22 cellular contexts compared by ENCODE assay signal in the genomic region with DNA sequence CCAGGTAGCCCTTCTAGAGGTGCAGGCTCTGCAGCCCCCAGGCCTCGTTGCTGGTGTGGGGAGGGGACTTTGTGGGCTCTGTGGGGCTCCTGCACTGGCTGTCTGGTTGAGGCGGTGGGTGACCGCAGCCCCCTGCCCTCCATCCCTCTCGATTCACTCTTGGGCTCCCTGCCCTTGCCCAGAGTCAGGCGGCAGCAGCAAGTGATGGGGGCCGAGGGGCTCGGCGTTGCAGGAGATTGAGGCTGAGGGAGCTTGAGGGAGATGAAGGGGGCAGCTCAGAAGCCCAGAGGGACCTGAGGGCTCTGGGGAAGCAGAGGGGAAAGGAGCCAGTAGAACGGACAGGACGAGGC. TPM values are rescaled to one million over a fixed set of nuclear protein-coding genes. Genes with fewer than 3 reads are reported as not detected.
A peak's percentile ranks its signal among the peaks of the same experiment; 100 is the strongest.
DNase-seq lines count a peak whose midpoint lies in the region; ATAC-seq and TF ChIP-seq lines count a peak whose summit lies in the region.
"Had no signal": no experiment of that assay in that cellular context is flagged by ENCODE, and none has a peak within 500 bp of the region (broad histone marks: within the 10 kb centered on the region; RNA-seq: fewer than 3 reads in every experiment).

No MANE protein-coding gene starts in this region.

- intact Hi-C loops in activated CD4-positive, alpha-beta T cell treated with anti-CD3 and anti-CD28 coated beads, Interleukin-2, amount 10 ng/mL, durations not matched to agents 24 days and 14 days (cut with micrococcal nuclease) = no loop called here
- intact Hi-C loops in activated T-helper 1 cell treated with anti-CD3 and anti-CD28 coated beads, Interleukin-12 subunit alpha, Interleukin-12 subunit beta, Interleukin-2, Interleukin-4 antibody, amounts not matched to agents 30 ng/mL and 10 ng/mL and 1 ng/mL, durations not matched to agents 14 hours and 24 hours and 36 hours (cut with micrococcal nuclease) = no loop called here

- H3K23ac ChIP-seq in mesenchymal stem cell (ENCODE audit: low read length in 2 of 2) = no peak overlapping the region
- H3K23ac ChIP-seq in H9 (ENCODE audit: insufficient read length, low read depth, low read length) = no peak overlapping the region

- H3K79me2 ChIP-seq in H9 (ENCODE audit: insufficient read depth, low read length) = no peaks in the 10 kb centered on the region

- H4K91ac ChIP-seq in mesenchymal stem cell (ENCODE audit: low read length) (peak overlapping the region; percentile 8), H9 (ENCODE audit: insufficient read length, low read depth, low read length) (no peak overlapping the region)

- H3K56ac ChIP-seq in H9 (ENCODE audit: insufficient read length, low read depth, low read length) = no peak overlapping the region

- H3T11ph ChIP-seq in H9 (ENCODE audit: low read length) = no peak overlapping the region

- H2AFZ ChIP-seq in mesenchymal stem cell (ENCODE audit: low read depth, low read length) (no peak overlapping the region), H9 (ENCODE audit: low read length) (no peak overlapping the region)

- H4K8ac ChIP-seq in mesenchymal stem cell (ENCODE audit: low read length) = peak overlapping the region; percentile 90
- no peak overlapping the region for H4K8ac ChIP-seq in H9 (replicated peaks; ENCODE audit: insufficient read length, low read depth, low read length)

- no peaks in the 10 kb centered on the region for H3K27me3 ChIP-seq in CD4-positive, CD25-positive, alpha-beta regulatory T cell (ENCODE audit: control insufficient read depth, insufficient read depth, low read length)
- H3K27me3 ChIP-seq in mesenchymal stem cell (ENCODE audit: control insufficient read depth in 1 of 2, insufficient read depth in 1 of 2, low read length in 2 of 2) (peaks cover 4 to 39% of the 10 kb centered on the region in 2 experiments), H9 (ENCODE audit: insufficient read depth, low read length) (no peaks in the 10 kb centered on the region)
- H3K27me3 ChIP-seq: spleen had no signal

- no peak for DNase-seq in activated CD4-positive, alpha-beta T cell treated with anti-CD3 and anti-CD28 coated beads, Interleukin-2, amount 10 ng/mL, durations not matched to agents 24 days and 14 days
- no peak for DNase-seq in activated CD4-positive, alpha-beta T cell treated with anti-CD3 and anti-CD28 coated beads, Interleukin-2, amount 50 U/mL, for 1 hour
- no peak for DNase-seq in CD4-positive, CD25-positive, alpha-beta regulatory T cell
- DNase-seq in activated T-helper 1 cell treated with anti-CD3 and anti-CD28 coated beads, Interleukin-12 subunit alpha, Interleukin-12 subunit beta, Interleukin-2, Interleukin-4 antibody, amounts not matched to agents 30 ng/mL and 10 ng/mL and 1 ng/mL, durations not matched to agents 14 hours and 24 hours and 36 hours (ENCODE audit: low spot score) = no peak
- no peak for DNase-seq in mesenchymal stem cell
- DNase-seq in AG08396 (ENCODE audit: low spot score) = no peak
- no peak for DNase-seq in H9
- no peak for DNase-seq in Ammon's horn (ENCODE audit: low spot score)
- DNase-seq: activated CD4-positive, CD25-positive, alpha-beta regulatory T cell; amygdala; cerebellar nuclear complex; DND-41; heart right ventricle; HFFc6; mammary epithelial cell; NCI-H1105 treated with DMSO at 0.1 percent for 48 hours; NCI-H69; SHP77; transverse colon had no signal

- no peak for ATAC-seq in CD4-positive, CD25-positive, alpha-beta regulatory T cell (ENCODE audit: low read depth in 2 of 2)

- H2BK15ac ChIP-seq in mesenchymal stem cell (ENCODE audit: low read depth, poor library complexity, severe bottlenecking) (no peak overlapping the region), H9 (ENCODE audit: low read depth, low read length) (no peak overlapping the region)

- peak overlapping the region; percentile 63 for H3K4me3 Mint-ChIP-seq in activated CD4-positive, alpha-beta T cell treated with anti-CD3 and anti-CD28 coated beads, Interleukin-2, amount 10 ng/mL, durations not matched to agents 24 days and 14 days
- peak overlapping the region; percentile 1 to 79 (median 40) for H3K4me3 Mint-ChIP-seq in CD4-positive, CD25-positive, alpha-beta regulatory T cell
- H3K4me3 Mint-ChIP-seq in activated T-helper 1 cell treated with anti-CD3 and anti-CD28 coated beads, Interleukin-12 subunit alpha, Interleukin-12 subunit beta, Interleukin-2, Interleukin-4 antibody, amounts not matched to agents 30 ng/mL and 10 ng/mL and 1 ng/mL, durations not matched to agents 14 hours and 24 hours and 36 hours = peak overlapping the region; percentile 35
- no peak overlapping the region for H3K4me3 Mint-ChIP-seq in H9
- H3K4me3 Mint-ChIP-seq: HFFc6, nephron had no signal

- H2AK5ac ChIP-seq in mesenchymal stem cell (ENCODE audit: low read length, severe bottlenecking) = no peak overlapping the region
- H2AK5ac ChIP-seq in H9 (ENCODE audit: insufficient read length, low read length) = no peak overlapping the region

- H3K36me3 Mint-ChIP-seq in activated CD4-positive, alpha-beta T cell treated with anti-CD3 and anti-CD28 coated beads, Interleukin-2, amount 10 ng/mL, durations not matched to agents 24 days and 14 days (ENCODE audit: low read depth) = no peaks in the 10 kb centered on the region
- no peaks in the 10 kb centered on the region for H3K36me3 Mint-ChIP-seq in CD4-positive, CD25-positive, alpha-beta regulatory T cell
- no peaks in the 10 kb centered on the region for H3K36me3 Mint-ChIP-seq in activated T-helper 1 cell treated with anti-CD3 and anti-CD28 coated beads, Interleukin-12 subunit alpha, Interleukin-12 subunit beta, Interleukin-2, Interleukin-4 antibody, amounts not matched to agents 30 ng/mL and 10 ng/mL and 1 ng/mL, durations not matched to agents 14 hours and 24 hours and 36 hours (ENCODE audit: low read depth)
- H3K36me3 Mint-ChIP-seq in H9 (ENCODE audit: insufficient read depth in 1 of 3, low read depth in 3 of 3) = no peaks in the 10 kb centered on the region

- no peaks in the 10 kb centered on the region for H3K27me3 Mint-ChIP-seq in activated CD4-positive, alpha-beta T cell treated with anti-CD3 and anti-CD28 coated beads, Interleukin-2, amount 10 ng/mL, durations not matched to agents 24 days and 14 days
- peaks cover 20% of the 10 kb centered on the region for H3K27me3 Mint-ChIP-seq in CD4-positive, CD25-positive, alpha-beta regulatory T cell
- H3K27me3 Mint-ChIP-seq in activated T-helper 1 cell treated with anti-CD3 and anti-CD28 coated beads, Interleukin-12 subunit alpha, Interleukin-12 subunit beta, Interleukin-2, Interleukin-4 antibody, amounts not matched to agents 30 ng/mL and 10 ng/mL and 1 ng/mL, durations not matched to agents 14 hours and 24 hours and 36 hours (ENCODE audit: insufficient read depth) = peaks cover 2% of the 10 kb centered on the region
- peaks cover 6% of the 10 kb centered on the region for H3K27me3 Mint-ChIP-seq in H9 (ENCODE audit: low read depth)

- peaks cover 1% of the 10 kb centered on the region for H3K4me1 Mint-ChIP-seq in activated CD4-positive, alpha-beta T cell treated with anti-CD3 and anti-CD28 coated beads, Interleukin-2, amount 10 ng/mL, durations not matched to agents 24 days and 14 days
- H3K4me1 Mint-ChIP-seq in CD4-positive, CD25-positive, alpha-beta regulatory T cell = peaks cover 0 to 29% (median 4%) of the 10 kb centered on the region in 4 donors
- H3K4me1 Mint-ChIP-seq in activated T-helper 1 cell treated with anti-CD3 and anti-CD28 coated beads, Interleukin-12 subunit alpha, Interleukin-12 subunit beta, Interleukin-2, Interleukin-4 antibody, amounts not matched to agents 30 ng/mL and 10 ng/mL and 1 ng/mL, durations not matched to agents 14 hours and 24 hours and 36 hours (ENCODE audit: low read depth) = no peaks in the 10 kb centered on the region
- H3K4me1 Mint-ChIP-seq in H9 = peaks cover 0 to 4% of the 10 kb centered on the region in 2 experiments; a peak in 1 of 4 replicates
- H3K4me1 Mint-ChIP-seq: nephron had no signal

- H3K9me3 ChIP-seq in CD4-positive, CD25-positive, alpha-beta regulatory T cell (ENCODE audit: control insufficient read depth in 2 of 2, low read length in 2 of 2) = no peaks in the 10 kb centered on the region
- H3K9me3 ChIP-seq in mesenchymal stem cell (ENCODE audit: control insufficient read depth, low read length) (no peaks in the 10 kb centered on the region), H9 (ENCODE audit: control insufficient read depth, low read depth, low read length) (no peaks in the 10 kb centered on the region)
- H3K9me3 ChIP-seq: heart right ventricle, spleen, transverse colon had no signal

- no peak overlapping the region for H2BK120ac ChIP-seq in mesenchymal stem cell (ENCODE audit: low read depth, low read length)
- H2BK120ac ChIP-seq in H9 (ENCODE audit: low read depth, low read length, poor library complexity, severe bottlenecking) = no peak overlapping the region

- H3K36me3 ChIP-seq in CD4-positive, CD25-positive, alpha-beta regulatory T cell (ENCODE audit: control insufficient read depth, insufficient read depth, low read length) = no peaks in the 10 kb centered on the region
- H3K36me3 ChIP-seq in mesenchymal stem cell (ENCODE audit: control insufficient read depth in 1 of 2, insufficient read depth in 2 of 2, low read depth in 1 of 2, low read length in 2 of 2) = no peaks in the 10 kb centered on the region
- H3K36me3 ChIP-seq: heart right ventricle, spleen, transverse colon had no signal

- H4K20me1 ChIP-seq in H9 (ENCODE audit: control insufficient read depth, insufficient read depth, insufficient read length) = no peaks in the 10 kb centered on the region

- H3K23me2 ChIP-seq in H9 (ENCODE audit: insufficient read length, low read depth, low read length, poor library complexity, severe bottlenecking) = no peaks in the 10 kb centered on the region

- H3K4me2 ChIP-seq in mesenchymal stem cell (ENCODE audit: low read length, poor library complexity, severe bottlenecking) (no peak overlapping the region), H9 (ENCODE audit: insufficient read depth, insufficient read length, low read length) (no peak overlapping the region)

- no peak overlapping the region for H3K27ac ChIP-seq in CD4-positive, CD25-positive, alpha-beta regulatory T cell (ENCODE audit: insufficient read depth, low read length, poor library complexity, severe bottlenecking)
- no peak overlapping the region for H3K27ac ChIP-seq in mesenchymal stem cell (ENCODE audit: low read length, poor library complexity, severe bottlenecking)
- no peak overlapping the region for H3K27ac ChIP-seq in H9 (ENCODE audit: insufficient read length, low read depth, low read length)

- 94% methylated on average over 10 of the region's 10 CpGs for WGBS in mesenchymal stem cell
- WGBS in H9 (ENCODE audit: extremely low coverage, insufficient read length, low lambda C conversion rate) = no CpG with 5 or more reads among the region's 10 CpGs

- H4K5ac ChIP-seq in H9 (ENCODE audit: insufficient read length, low read depth, low read length) = no peak overlapping the region

- H3K4me1 ChIP-seq in CD4-positive, CD25-positive, alpha-beta regulatory T cell (ENCODE audit: control insufficient read depth, insufficient read depth, low read length, poor library complexity, severe bottlenecking) = peaks cover 4% of the 10 kb centered on the region
- peaks cover 8% of the 10 kb centered on the region for H3K4me1 ChIP-seq in mesenchymal stem cell (ENCODE audit: control insufficient read depth, insufficient read depth, low read depth, low read length)
- H3K4me1 ChIP-seq in H9 (ENCODE audit: insufficient read depth, low read length) = no peaks in the 10 kb centered on the region
- H3K4me1 ChIP-seq: transverse colon had no signal

- H3K14ac ChIP-seq in mesenchymal stem cell (ENCODE audit: low read length in 2 of 2) (peak overlapping the region in 1 of 2 experiments; percentile 61), H9 (ENCODE audit: insufficient read depth, low read length) (no peak overlapping the region; the same call in 1 of the 2 replicates)

- H2BK12ac ChIP-seq in mesenchymal stem cell (ENCODE audit: low read length in 2 of 2) = peak overlapping the region; percentile 35 to 98
- no peak overlapping the region for H2BK12ac ChIP-seq in H9 (ENCODE audit: insufficient read length, low read depth, low read length)

- H3K9ac ChIP-seq in mesenchymal stem cell (ENCODE audit: low read length) = no peak overlapping the region
- H3K9ac ChIP-seq in H9 (ENCODE audit: extremely low read depth, insufficient read length, low read length) = no peak overlapping the region

- peak overlapping the region; percentile 78 for H3K27ac Mint-ChIP-seq in activated CD4-positive, alpha-beta T cell treated with anti-CD3 and anti-CD28 coated beads, Interleukin-2, amount 10 ng/mL, durations not matched to agents 24 days and 14 days
- H3K27ac Mint-ChIP-seq in CD4-positive, CD25-positive, alpha-beta regulatory T cell = peak overlapping the region; percentile 43 to 74 (median 69)
- H3K27ac Mint-ChIP-seq in activated T-helper 1 cell treated with anti-CD3 and anti-CD28 coated beads, Interleukin-12 subunit alpha, Interleukin-12 subunit beta, Interleukin-2, Interleukin-4 antibody, amounts not matched to agents 30 ng/mL and 10 ng/mL and 1 ng/mL, durations not matched to agents 14 hours and 24 hours and 36 hours = peak overlapping the region; percentile 72
- peak overlapping the region in 1 of 3 experiments; percentile 15; a peak in 1 of 7 replicates for H3K27ac Mint-ChIP-seq in H9
- H3K27ac Mint-ChIP-seq: HFFc6, nephron had no signal

- H2BK20ac ChIP-seq in H9 (ENCODE audit: low read depth, low read length, poor library complexity, severe bottlenecking) = no peak overlapping the region

- H3K4me3 ChIP-seq in CD4-positive, CD25-positive, alpha-beta regulatory T cell (ENCODE audit: low read depth, low read length) = no peak overlapping the region
- H3K4me3 ChIP-seq in mesenchymal stem cell (ENCODE audit: insufficient read depth in 1 of 2, low read depth in 1 of 2, low read length in 2 of 2) = no peak overlapping the region
- H3K4me3 ChIP-seq: transverse colon had no signal

- H2BK5ac ChIP-seq in mesenchymal stem cell (ENCODE audit: low read depth, low read length, poor library complexity, severe bottlenecking) = no peak overlapping the region
- no peak overlapping the region for H2BK5ac ChIP-seq in H9 (ENCODE audit: insufficient read length, low read length)

- peak overlapping the region; percentile 78 to 88 for H3K18ac ChIP-seq in mesenchymal stem cell (ENCODE audit: low read depth in 1 of 2, low read length in 2 of 2)
- no peak overlapping the region for H3K18ac ChIP-seq in H9 (ENCODE audit: insufficient read length, low read depth, low read length)

- H3K9me3 Mint-ChIP-seq in activated CD4-positive, alpha-beta T cell treated with anti-CD3 and anti-CD28 coated beads, Interleukin-2, amount 10 ng/mL, durations not matched to agents 24 days and 14 days = no peaks in the 10 kb centered on the region
- no peaks in the 10 kb centered on the region for H3K9me3 Mint-ChIP-seq in CD4-positive, CD25-positive, alpha-beta regulatory T cell
- no peaks in the 10 kb centered on the region for H3K9me3 Mint-ChIP-seq in activated T-helper 1 cell treated with anti-CD3 and anti-CD28 coated beads, Interleukin-12 subunit alpha, Interleukin-12 subunit beta, Interleukin-2, Interleukin-4 antibody, amounts not matched to agents 30 ng/mL and 10 ng/mL and 1 ng/mL, durations not matched to agents 14 hours and 24 hours and 36 hours
- H3K9me3 Mint-ChIP-seq in H9 = no peaks in the 10 kb centered on the region
- H3K9me3 Mint-ChIP-seq: HFFc6, nephron had no signal

- H3K4ac ChIP-seq in mesenchymal stem cell (ENCODE audit: low read depth in 1 of 2, low read length in 2 of 2) (peak overlapping the region; percentile 58 to 93), H9 (ENCODE audit: low read depth, low read length) (no peak overlapping the region)

- TF ChIP-seq CTCF in H9 (conservative IDR thresholded peaks at IDR 0.05) = no peak

- H3K79me1 ChIP-seq in mesenchymal stem cell (replicated peaks; ENCODE audit: low read length, poor library complexity, severe bottlenecking) (no peaks in the 10 kb centered on the region), H9 (ENCODE audit: insufficient read depth, low read depth, low read length, poor library complexity, severe bottlenecking) (no peaks in the 10 kb centered on the region)

RNA-seq across cellular contexts. Expression of a gene that starts 9.5 kb away (rescaled TPM):
- 0.05 and 0.16 TPM in 2 replicates for total RNA-seq in activated CD4-positive, alpha-beta T cell treated with anti-CD3 and anti-CD28 coated beads, Interleukin-2, amount 10 ng/mL, durations not matched to agents 24 days and 14 days
- not detected for total RNA-seq in CD4-positive, CD25-positive, alpha-beta regulatory T cell
- polyA plus RNA-seq in CD4-positive, CD25-positive, alpha-beta regulatory T cell = not detected
- total RNA-seq in activated T-helper 1 cell treated with anti-CD3 and anti-CD28 coated beads, Interleukin-12 subunit alpha, Interleukin-12 subunit beta, Interleukin-2, Interleukin-4 antibody, amounts not matched to agents 30 ng/mL and 10 ng/mL and 1 ng/mL, durations not matched to agents 14 hours and 24 hours and 36 hours = not detected in 2 replicates
- polyA plus RNA-seq in mesenchymal stem cell (2013, experiment 1 of 2) = 0.01 TPM
- 0.01 TPM for polyA plus RNA-seq in mesenchymal stem cell (2013, experiment 2 of 2)
- total RNA-seq in H9 (2021) = not detected in 2 replicates
- total RNA-seq: heart right ventricle, HFFc6, mammary epithelial cell, OCI-LY7, transverse colon had no signal
- polyA plus RNA-seq: heart right ventricle, mammary epithelial cell, spleen had no signal

Comparison
In these comparisons a context has a peak if more than half of its experiments do, and no peak if none do; other contexts are left out.
1. H3K4me3 Mint-ChIP-seq: peak in activated CD4-positive, alpha-beta T cell treated with anti-CD3 and anti-CD28 coated beads, Interleukin-2, amount 10 ng/mL, durations not matched to agents 24 days and 14 days (single experiment), CD4-positive, CD25-positive, alpha-beta regulatory T cell (4 of 4) and activated T-helper 1 cell treated with anti-CD3 and anti-CD28 coated beads, Interleukin-12 subunit alpha, Interleukin-12 subunit beta, Interleukin-2, Interleukin-4 antibody, amounts not matched to agents 30 ng/mL and 10 ng/mL and 1 ng/mL, durations not matched to agents 14 hours and 24 hours and 36 hours (single experiment); none in H9 (0 of 2).